Comparison of ENCODE assay signal across 38 cellular contexts in the genomic region with DNA sequence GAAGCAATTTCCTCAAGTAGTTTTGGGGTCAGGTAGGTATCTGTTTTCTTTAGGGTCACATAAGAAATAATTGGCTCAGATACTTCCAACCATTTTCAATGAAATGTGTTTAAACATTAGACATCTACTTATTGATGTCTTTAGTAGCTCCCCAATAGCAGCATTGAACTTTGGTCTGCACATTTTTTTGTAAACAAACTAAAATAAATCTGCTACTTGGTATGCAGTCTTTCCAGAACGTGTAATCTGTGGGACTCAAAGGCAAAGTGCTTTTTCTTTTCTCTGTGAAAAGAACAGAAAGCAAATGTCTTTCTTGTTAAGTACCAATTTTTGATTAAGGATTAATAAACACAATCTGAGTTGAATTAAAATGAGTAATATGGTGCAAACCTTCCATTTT. TPM values are rescaled to one million over a fixed set of nuclear protein-coding genes. Genes with fewer than 3 reads are reported as not detected.
"Had no signal": no experiment of that assay in that cellular context is flagged by ENCODE, and none has a peak within 500 bp of the region (broad histone marks: within the 10 kb centered on the region; RNA-seq: fewer than 3 reads in every experiment).

No MANE protein-coding gene starts in this region.

- DNase-seq: Karpas-422, Kasumi-1, MG63, MM.1S, MV-4-11, NCI-H1048, NCI-H1092, NCI-H1092 treated with DMSO at 0.1 percent for 48 hours, NCI-H1105, NCI-H1105 treated with DMSO at 0.1 percent for 48 hours, NCI-H1417, NCI-H1417 treated with DMSO at 0.1 percent for 48 hours, NCI-H1436, NCI-H1436 treated with DMSO at 0.1 percent for 48 hours, NCI-H146, NCI-H1694, NCI-H1694 treated with DMSO at 0.1 percent for 48 hours, NCI-H187, NCI-H187 treated with DMSO at 0.1 percent for 48 hours, NCI-H1930, NCI-H2029, NCI-H2081, NCI-H2081 treated with DMSO at 0.1 percent for 48 hours, NCI-H2107, NCI-H2171, NCI-H2171 treated with DMSO at 0.1 percent for 48 hours, NCI-H2227 treated with DMSO at 0.1 percent for 48 hours, NCI-H226, NCI-H345, NCI-H446, NCI-H446 treated with DMSO at 0.1 percent for 48 hours, NCI-H510A, NCI-H510A treated with DMSO at 0.1 percent for 48 hours had no signal

- H3K4me2 ChIP-seq: KMS-11 had no signal

- H3K4me3 ChIP-seq: MG63 had no signal

- H3K36me3 ChIP-seq: MG63 had no signal

- H3K9me3 ChIP-seq: MG63 had no signal

- H3K27me3 ChIP-seq: MG63 had no signal

- H3K9ac ChIP-seq: KMS-11 had no signal

- H3K27ac ChIP-seq: KMS-11 had no signal

RNA-seq across cellular contexts. Expression of a gene that starts 13.6 kb away (rescaled TPM):
- total RNA-seq: LHCN-M2, M059J, MCF 10A, NCI-H460 had no signal
